Comparison of ENCODE assay signal across 2 cellular contexts in genomic region chr1:43711524-43712386, GRCh38.
TF ChIP-seq lines count a peak whose summit lies in the region.

No MANE protein-coding gene starts in this region.

TF ChIP-seq in HCT116, 20 proteins besides CTCF, POLR2A, EP300 and RAD21 (continued from another document):
- TF ChIP-seq REST (IDR thresholded peaks at IDR 0.05; ENCODE audit: low read depth) = no peak
- TF ChIP-seq, protein P1, sequence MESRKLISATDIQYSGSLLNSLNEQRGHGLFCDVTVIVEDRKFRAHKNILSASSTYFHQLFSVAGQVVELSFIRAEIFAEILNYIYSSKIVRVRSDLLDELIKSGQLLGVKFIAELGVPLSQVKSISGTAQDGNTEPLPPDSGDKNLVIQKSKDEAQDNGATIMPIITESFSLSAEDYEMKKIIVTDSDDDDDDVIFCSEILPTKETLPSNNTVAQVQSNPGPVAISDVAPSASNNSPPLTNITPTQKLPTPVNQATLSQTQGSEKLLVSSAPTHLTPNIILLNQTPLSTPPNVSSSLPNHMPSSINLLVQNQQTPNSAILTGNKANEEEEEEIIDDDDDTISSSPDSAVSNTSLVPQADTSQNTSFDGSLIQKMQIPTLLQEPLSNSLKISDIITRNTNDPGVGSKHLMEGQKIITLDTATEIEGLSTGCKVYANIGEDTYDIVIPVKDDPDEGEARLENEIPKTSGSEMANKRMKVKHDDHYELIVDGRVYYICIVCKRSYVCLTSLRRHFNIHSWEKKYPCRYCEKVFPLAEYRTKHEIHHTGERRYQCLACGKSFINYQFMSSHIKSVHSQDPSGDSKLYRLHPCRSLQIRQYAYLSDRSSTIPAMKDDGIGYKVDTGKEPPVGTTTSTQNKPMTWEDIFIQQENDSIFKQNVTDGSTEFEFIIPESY (IDR thresholded peaks at IDR 0.05; ENCODE audit: extremely low read depth, insufficient replicate concordance, low read length) = no peak

TF ChIP-seq in SK-N-SH treated with all-trans-retinoic acid at 6 μM for 48 hours, 23 proteins besides CTCF, POLR2A, EP300 and RAD21 (continued from another document):
- TF ChIP-seq, protein P2, sequence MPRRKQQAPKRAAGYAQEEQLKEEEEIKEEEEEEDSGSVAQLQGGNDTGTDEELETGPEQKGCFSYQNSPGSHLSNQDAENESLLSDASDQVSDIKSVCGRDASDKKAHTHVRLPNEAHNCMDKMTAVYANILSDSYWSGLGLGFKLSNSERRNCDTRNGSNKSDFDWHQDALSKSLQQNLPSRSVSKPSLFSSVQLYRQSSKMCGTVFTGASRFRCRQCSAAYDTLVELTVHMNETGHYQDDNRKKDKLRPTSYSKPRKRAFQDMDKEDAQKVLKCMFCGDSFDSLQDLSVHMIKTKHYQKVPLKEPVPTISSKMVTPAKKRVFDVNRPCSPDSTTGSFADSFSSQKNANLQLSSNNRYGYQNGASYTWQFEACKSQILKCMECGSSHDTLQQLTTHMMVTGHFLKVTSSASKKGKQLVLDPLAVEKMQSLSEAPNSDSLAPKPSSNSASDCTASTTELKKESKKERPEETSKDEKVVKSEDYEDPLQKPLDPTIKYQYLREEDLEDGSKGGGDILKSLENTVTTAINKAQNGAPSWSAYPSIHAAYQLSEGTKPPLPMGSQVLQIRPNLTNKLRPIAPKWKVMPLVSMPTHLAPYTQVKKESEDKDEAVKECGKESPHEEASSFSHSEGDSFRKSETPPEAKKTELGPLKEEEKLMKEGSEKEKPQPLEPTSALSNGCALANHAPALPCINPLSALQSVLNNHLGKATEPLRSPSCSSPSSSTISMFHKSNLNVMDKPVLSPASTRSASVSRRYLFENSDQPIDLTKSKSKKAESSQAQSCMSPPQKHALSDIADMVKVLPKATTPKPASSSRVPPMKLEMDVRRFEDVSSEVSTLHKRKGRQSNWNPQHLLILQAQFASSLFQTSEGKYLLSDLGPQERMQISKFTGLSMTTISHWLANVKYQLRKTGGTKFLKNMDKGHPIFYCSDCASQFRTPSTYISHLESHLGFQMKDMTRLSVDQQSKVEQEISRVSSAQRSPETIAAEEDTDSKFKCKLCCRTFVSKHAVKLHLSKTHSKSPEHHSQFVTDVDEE (CRISPR knock-in tag; IDR thresholded peaks at IDR 0.05) = no peak
- TF ChIP-seq BACH2 (CRISPR knock-in tag; IDR thresholded peaks at IDR 0.05; ENCODE audit: borderline replicate concordance) (no peak), PATZ1 (CRISPR knock-in tag; IDR thresholded peaks at IDR 0.05; ENCODE audit: borderline replicate concordance) (no peak)
